1 cellular context compared by ENCODE assay signal in genomic region chr9:128829477-128830251, GRCh38.
A peak's percentile ranks its signal among the peaks of the same experiment; 100 is the strongest.
TF ChIP-seq lines count a peak whose summit lies in the region.

SPOUT1 (minus strand) TSS chr9:128829794; CDS start chr9:128829780, 14 bp downstream.

TF ChIP-seq in K562, 482 proteins besides CTCF, POLR2A, EP300 and RAD21 (continued from another document and continues in another):
- TF ChIP-seq ELF1 (tag; IDR thresholded peaks at IDR 0.05) (peak; percentile 66), FOSL1 (tag; conservative IDR thresholded peaks at IDR 0.05) (no peak), GTF2A2 (tag; IDR thresholded peaks at IDR 0.05) (no peak), ADNP (tag; IDR thresholded peaks at IDR 0.05) (no peak), TAF15 (IDR thresholded peaks at IDR 0.05; ENCODE audit: low read depth, low read length) (no peak), MAFG (tag; conservative IDR thresholded peaks at IDR 0.05) (no peak), CREBBP (IDR thresholded peaks at IDR 0.05; ENCODE audit: low read depth, low read length) (no peak), NCOA2 (IDR thresholded peaks at IDR 0.05; ENCODE audit: partially characterized antibody in 2 of 2) (no peak), ZKSCAN8 (CRISPR knock-in tag; IDR thresholded peaks at IDR 0.05) (no peak), E2F5 (CRISPR knock-in tag; IDR thresholded peaks at IDR 0.05) (no peak), ZBTB5 (IDR thresholded peaks at IDR 0.05) (no peak), TAF1 (IDR thresholded peaks at IDR 0.05; ENCODE audit: control insufficient read depth, extremely low read depth, insufficient read depth, low read length, severe bottlenecking) (peak; percentile 86), CHD4 (IDR thresholded peaks at IDR 0.05; ENCODE audit: insufficient read depth, insufficient replicate concordance, low read depth, low read length, poor library complexity, severe bottlenecking) (no peak), CREB5 (CRISPR knock-in tag; IDR thresholded peaks at IDR 0.05) (no peak), GABPA (tag; conservative IDR thresholded peaks at IDR 0.05; ENCODE audit: low read depth) (peak; percentile 88), RBM34 (IDR thresholded peaks at IDR 0.05; ENCODE audit: borderline replicate concordance, insufficient read depth, low read length) (no peak), PTBP1 (IDR thresholded peaks at IDR 0.05; ENCODE audit: low read depth, low read length) (no peak), BRD4 (IDR thresholded peaks at IDR 0.05) (no peak), ATF6 (CRISPR knock-in tag; IDR thresholded peaks at IDR 0.05) (no peak), SMARCA5 (IDR thresholded peaks at IDR 0.05) (no peak), ZNF77 (CRISPR knock-in tag; IDR thresholded peaks at IDR 0.05) (no peak), TSC22D4 (tag; IDR thresholded peaks at IDR 0.05) (no peak), SREBF2 (CRISPR knock-in tag; IDR thresholded peaks at IDR 0.05) (no peak), KDM5B (IDR thresholded peaks at IDR 0.05; ENCODE audit: insufficient replicate concordance, low read depth, low read length) (peak; percentile 84), MEF2A (IDR thresholded peaks at IDR 0.05; ENCODE audit: control insufficient read depth, low read depth, low read length) (no peak), PBX2 (CRISPR knock-in tag; IDR thresholded peaks at IDR 0.05; ENCODE audit: low read depth) (no peak), PBX2 (tag; conservative IDR thresholded peaks at IDR 0.05; ENCODE audit: low read depth) (no peak), RBBP5 (IDR thresholded peaks at IDR 0.05; ENCODE audit: borderline replicate concordance, insufficient read depth, low read length, poor library complexity, severe bottlenecking) (peak; percentile 97), CHD7 (IDR thresholded peaks at IDR 0.05; ENCODE audit: low read depth, low read length) (no peak), MYBL2 (IDR thresholded peaks at IDR 0.05; ENCODE audit: low read depth) (no peak), MYBL2 (CRISPR knock-in tag; IDR thresholded peaks at IDR 0.05; ENCODE audit: borderline replicate concordance) (no peak), HNRNPL (IDR thresholded peaks at IDR 0.05; ENCODE audit: low read depth, low read length) (peak; percentile 81; the same call in 1 of the 2 replicates), ZNF124 (CRISPR knock-in tag; IDR thresholded peaks at IDR 0.05) (no peak), ZNF311 (CRISPR knock-in tag; IDR thresholded peaks at IDR 0.05) (no peak), KLF10 (CRISPR knock-in tag; IDR thresholded peaks at IDR 0.05) (no peak)
